In the genomic region with DNA sequence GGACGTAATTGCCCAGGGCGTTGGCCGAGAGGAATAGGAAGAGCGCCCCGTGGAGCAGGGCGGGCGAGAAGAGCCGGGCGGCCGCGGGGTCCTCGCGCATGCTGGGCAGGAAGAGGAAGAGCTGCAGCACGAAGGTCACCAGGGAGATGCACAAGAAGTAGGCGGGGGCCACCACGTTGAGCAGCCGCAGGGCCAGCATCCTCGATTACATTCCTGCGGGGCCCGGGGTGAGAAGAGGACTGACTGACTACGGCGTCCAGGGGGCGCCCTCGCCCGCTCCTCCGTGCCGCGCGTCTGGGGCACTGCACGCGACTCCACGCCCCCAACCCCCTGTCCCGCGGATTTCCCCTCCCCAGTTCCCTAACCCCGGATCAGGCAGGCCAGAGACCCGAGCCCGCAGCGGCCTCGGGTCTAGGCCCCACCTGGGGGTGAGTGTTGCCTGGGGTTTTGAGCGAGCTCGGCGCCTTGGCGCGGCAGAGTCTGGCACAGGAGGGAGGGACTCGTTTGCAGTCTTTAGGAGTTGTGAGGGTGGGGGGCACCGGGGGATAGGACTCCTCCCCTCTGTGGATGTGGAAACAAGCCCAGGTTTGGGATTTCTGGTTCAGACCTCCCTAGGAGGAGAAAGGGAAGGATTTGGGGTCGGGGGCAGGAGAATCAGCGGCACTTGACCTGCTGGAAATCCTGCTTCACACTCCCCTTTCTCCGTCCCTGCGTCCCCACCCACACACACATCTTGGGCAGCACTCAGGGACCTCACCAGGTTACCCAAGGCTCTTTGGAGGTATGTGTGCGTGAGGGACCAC, we compare ENCODE assay signal across 8 cellular contexts. TPM values are rescaled to one million over a fixed set of nuclear protein-coding genes. Genes with fewer than 3 reads are reported as not detected.
DNase-seq lines count a peak whose midpoint lies in the region; ATAC-seq and TF ChIP-seq lines count a peak whose summit lies in the region.

No MANE protein-coding gene starts in this region.

- DNase-seq in DMS 273 (lab: John Stamatoyannopoulos, UW; ENCODE audit: unreplicated experiment) (peak; percentile 87), DMS 273 treated with DMSO at 0.1 percent for 48 hours (lab: John Stamatoyannopoulos, UW) (no peak), NAMALWA (ENCODE audit: low spot score) (peak; percentile 49), WTC11 (ENCODE audit: low spot score) (peak; percentile 90), neural crest cell (ENCODE audit: low read depth, low spot score) (peak; percentile 64)
- peak in 1 of 3 experiments; percentile 9 for DNase-seq in effector memory CD8-positive, alpha-beta T cell

- POLR2A ChIA-PET in WTC11 (lab: Charles Lee): interaction anchor here (0.6 kb wide), 1 partner anchor 167 kb away, joined by 3 read pairs; no protein-coding TSS in a partner anchor

- TF ChIP-seq CTCF in WTC11 (IDR thresholded peaks at IDR 0.05): peak; percentile 75
- peak; percentile 78 for TF ChIP-seq CTCF in neural crest cell (conservative IDR thresholded peaks at IDR 0.05)

- peaks cover 42% of the 10 kb centered on the region for H3K4me1 Mint-ChIP-seq in WTC11
- peaks cover 5 to 13% of the 10 kb centered on the region in 2 donors for H3K4me1 Mint-ChIP-seq in effector memory CD8-positive, alpha-beta T cell (ENCODE audit: low read depth in 2 of 2)
- peaks cover 33% of the 10 kb centered on the region for H3K4me1 Mint-ChIP-seq in neural crest cell

- H3K9me3 Mint-ChIP-seq in WTC11 (no peaks in the 10 kb centered on the region), neural crest cell (no peaks in the 10 kb centered on the region)
- H3K9me3 Mint-ChIP-seq in effector memory CD8-positive, alpha-beta T cell: no peaks in the 10 kb centered on the region

- CTCF ChIA-PET in WTC11 (lab: Charles Lee): interaction anchor here (0.6 to 8.3 kb wide), 20 partner anchors 9 to 238 kb away, joined by 3 to 147 read pairs (median 5); a partner anchor contains a TSS

- ATAC-seq in WTC11: peak; percentile 58
- peak; percentile 66 for ATAC-seq in effector memory CD8-positive, alpha-beta T cell (replicated peaks)
- ATAC-seq in HG03442 (IDR thresholded peaks at IDR 0.05; ENCODE audit: unreplicated experiment): no peak
- no peak for ATAC-seq in HG02840 (IDR thresholded peaks at IDR 0.05; ENCODE audit: low FRiP score, unreplicated experiment)

- peak overlapping the region; percentile 32; the same call in 1 of the 2 replicates for H3K27ac Mint-ChIP-seq in WTC11
- H3K27ac Mint-ChIP-seq in effector memory CD8-positive, alpha-beta T cell: no peak overlapping the region
- H3K27ac Mint-ChIP-seq in neural crest cell (ENCODE audit: unreplicated experiment): no peak overlapping the region

- H3K36me3 Mint-ChIP-seq in WTC11 (peaks cover 30% of the 10 kb centered on the region), neural crest cell (ENCODE audit: low read depth) (no peaks in the 10 kb centered on the region)
- H3K36me3 Mint-ChIP-seq in effector memory CD8-positive, alpha-beta T cell (ENCODE audit: insufficient read depth): no peaks in the 10 kb centered on the region

- peaks cover 4% of the 10 kb centered on the region; the same call in 1 of the 2 replicates for H3K27me3 Mint-ChIP-seq in WTC11 (ENCODE audit: low read depth)
- peaks cover 79 to 94% of the 10 kb centered on the region in 2 donors for H3K27me3 Mint-ChIP-seq in effector memory CD8-positive, alpha-beta T cell
- H3K27me3 Mint-ChIP-seq in neural crest cell (ENCODE audit: low read depth): peaks cover 68% of the 10 kb centered on the region

- H3K4me3 Mint-ChIP-seq in WTC11: peak overlapping the region; percentile 92
- H3K4me3 Mint-ChIP-seq in effector memory CD8-positive, alpha-beta T cell: peak overlapping the region; percentile 26 to 61
- H3K4me3 Mint-ChIP-seq in neural crest cell: peak overlapping the region; percentile 85

TF ChIP-seq in WTC11, 78 proteins besides CTCF, POLR2A, EP300 and RAD21 (continues in another document):
- TF ChIP-seq, protein P1, sequence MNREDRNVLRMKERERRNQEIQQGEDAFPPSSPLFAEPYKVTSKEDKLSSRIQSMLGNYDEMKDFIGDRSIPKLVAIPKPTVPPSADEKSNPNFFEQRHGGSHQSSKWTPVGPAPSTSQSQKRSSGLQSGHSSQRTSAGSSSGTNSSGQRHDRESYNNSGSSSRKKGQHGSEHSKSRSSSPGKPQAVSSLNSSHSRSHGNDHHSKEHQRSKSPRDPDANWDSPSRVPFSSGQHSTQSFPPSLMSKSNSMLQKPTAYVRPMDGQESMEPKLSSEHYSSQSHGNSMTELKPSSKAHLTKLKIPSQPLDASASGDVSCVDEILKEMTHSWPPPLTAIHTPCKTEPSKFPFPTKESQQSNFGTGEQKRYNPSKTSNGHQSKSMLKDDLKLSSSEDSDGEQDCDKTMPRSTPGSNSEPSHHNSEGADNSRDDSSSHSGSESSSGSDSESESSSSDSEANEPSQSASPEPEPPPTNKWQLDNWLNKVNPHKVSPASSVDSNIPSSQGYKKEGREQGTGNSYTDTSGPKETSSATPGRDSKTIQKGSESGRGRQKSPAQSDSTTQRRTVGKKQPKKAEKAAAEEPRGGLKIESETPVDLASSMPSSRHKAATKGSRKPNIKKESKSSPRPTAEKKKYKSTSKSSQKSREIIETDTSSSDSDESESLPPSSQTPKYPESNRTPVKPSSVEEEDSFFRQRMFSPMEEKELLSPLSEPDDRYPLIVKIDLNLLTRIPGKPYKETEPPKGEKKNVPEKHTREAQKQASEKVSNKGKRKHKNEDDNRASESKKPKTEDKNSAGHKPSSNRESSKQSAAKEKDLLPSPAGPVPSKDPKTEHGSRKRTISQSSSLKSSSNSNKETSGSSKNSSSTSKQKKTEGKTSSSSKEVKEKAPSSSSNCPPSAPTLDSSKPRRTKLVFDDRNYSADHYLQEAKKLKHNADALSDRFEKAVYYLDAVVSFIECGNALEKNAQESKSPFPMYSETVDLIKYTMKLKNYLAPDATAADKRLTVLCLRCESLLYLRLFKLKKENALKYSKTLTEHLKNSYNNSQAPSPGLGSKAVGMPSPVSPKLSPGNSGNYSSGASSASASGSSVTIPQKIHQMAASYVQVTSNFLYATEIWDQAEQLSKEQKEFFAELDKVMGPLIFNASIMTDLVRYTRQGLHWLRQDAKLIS (CRISPR knock-in tag; IDR thresholded peaks at IDR 0.05; ENCODE audit: borderline replicate concordance): peak; percentile 5; the same call in 1 of the 2 replicates
- TF ChIP-seq, protein P2, sequence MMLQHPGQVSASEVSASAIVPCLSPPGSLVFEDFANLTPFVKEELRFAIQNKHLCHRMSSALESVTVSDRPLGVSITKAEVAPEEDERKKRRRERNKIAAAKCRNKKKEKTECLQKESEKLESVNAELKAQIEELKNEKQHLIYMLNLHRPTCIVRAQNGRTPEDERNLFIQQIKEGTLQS (CRISPR knock-in tag; conservative IDR thresholded peaks at IDR 0.05): no peak
- TF ChIP-seq RELA (CRISPR knock-in tag; IDR thresholded peaks at IDR 0.05; ENCODE audit: borderline replicate concordance): 0 out of 2 replicates have a peak, but pooled peaks have one; percentile 58
- no peak for TF ChIP-seq ELF4 (CRISPR knock-in tag; IDR thresholded peaks at IDR 0.05; ENCODE audit: low read depth)
- TF ChIP-seq, protein P3, sequence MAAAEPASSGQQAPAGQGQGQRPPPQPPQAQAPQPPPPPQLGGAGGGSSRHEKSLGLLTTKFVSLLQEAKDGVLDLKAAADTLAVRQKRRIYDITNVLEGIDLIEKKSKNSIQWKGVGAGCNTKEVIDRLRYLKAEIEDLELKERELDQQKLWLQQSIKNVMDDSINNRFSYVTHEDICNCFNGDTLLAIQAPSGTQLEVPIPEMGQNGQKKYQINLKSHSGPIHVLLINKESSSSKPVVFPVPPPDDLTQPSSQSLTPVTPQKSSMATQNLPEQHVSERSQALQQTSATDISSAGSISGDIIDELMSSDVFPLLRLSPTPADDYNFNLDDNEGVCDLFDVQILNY (CRISPR knock-in tag; IDR thresholded peaks at IDR 0.05): 0 out of 2 replicates have a peak, but pooled peaks have one; percentile 23
- TF ChIP-seq FOXP1 (CRISPR knock-in tag; IDR thresholded peaks at IDR 0.05; ENCODE audit: borderline replicate concordance): peak; percentile 32; the same call in 1 of the 2 replicates
- no peak for TF ChIP-seq ZNF263 (CRISPR knock-in tag; IDR thresholded peaks at IDR 0.05; ENCODE audit: low read depth)
- TF ChIP-seq, protein P4, sequence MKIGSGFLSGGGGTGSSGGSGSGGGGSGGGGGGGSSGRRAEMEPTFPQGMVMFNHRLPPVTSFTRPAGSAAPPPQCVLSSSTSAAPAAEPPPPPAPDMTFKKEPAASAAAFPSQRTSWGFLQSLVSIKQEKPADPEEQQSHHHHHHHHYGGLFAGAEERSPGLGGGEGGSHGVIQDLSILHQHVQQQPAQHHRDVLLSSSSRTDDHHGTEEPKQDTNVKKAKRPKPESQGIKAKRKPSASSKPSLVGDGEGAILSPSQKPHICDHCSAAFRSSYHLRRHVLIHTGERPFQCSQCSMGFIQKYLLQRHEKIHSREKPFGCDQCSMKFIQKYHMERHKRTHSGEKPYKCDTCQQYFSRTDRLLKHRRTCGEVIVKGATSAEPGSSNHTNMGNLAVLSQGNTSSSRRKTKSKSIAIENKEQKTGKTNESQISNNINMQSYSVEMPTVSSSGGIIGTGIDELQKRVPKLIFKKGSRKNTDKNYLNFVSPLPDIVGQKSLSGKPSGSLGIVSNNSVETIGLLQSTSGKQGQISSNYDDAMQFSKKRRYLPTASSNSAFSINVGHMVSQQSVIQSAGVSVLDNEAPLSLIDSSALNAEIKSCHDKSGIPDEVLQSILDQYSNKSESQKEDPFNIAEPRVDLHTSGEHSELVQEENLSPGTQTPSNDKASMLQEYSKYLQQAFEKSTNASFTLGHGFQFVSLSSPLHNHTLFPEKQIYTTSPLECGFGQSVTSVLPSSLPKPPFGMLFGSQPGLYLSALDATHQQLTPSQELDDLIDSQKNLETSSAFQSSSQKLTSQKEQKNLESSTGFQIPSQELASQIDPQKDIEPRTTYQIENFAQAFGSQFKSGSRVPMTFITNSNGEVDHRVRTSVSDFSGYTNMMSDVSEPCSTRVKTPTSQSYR (CRISPR knock-in tag; IDR thresholded peaks at IDR 0.05): 0 out of 2 replicates have a peak, but pooled peaks have one; percentile 34
- 0 out of 2 replicates have a peak, but pooled peaks have one; percentile 47 for TF ChIP-seq ZNF416 (CRISPR knock-in tag; IDR thresholded peaks at IDR 0.05)
- TF ChIP-seq TP53 (CRISPR knock-in tag; IDR thresholded peaks at IDR 0.05): 0 out of 2 replicates have a peak, but pooled peaks have one; percentile 31
- TF ChIP-seq CREB1 (CRISPR knock-in tag; IDR thresholded peaks at IDR 0.05): 0 out of 2 replicates have a peak, but pooled peaks have one; percentile 46

RNA-seq across cellular contexts. Expression of a gene that starts 1.9 kb away (rescaled TPM):
- total RNA-seq in WTC11 (2021) (38.6 to 47.7 TPM (median 39.3 TPM) in 3 replicates), neural crest cell (5.6 and 5.9 TPM in 2 replicates)

RNA-seq across cellular contexts. Expression of a gene that starts 41.7 kb away (rescaled TPM):
- total RNA-seq in WTC11 (2021) (22.5 to 25.4 TPM (median 24.2 TPM) in 3 replicates), neural crest cell (28.7 and 29.8 TPM in 2 replicates)

RNA-seq across cellular contexts. Expression of a gene that starts 41.9 kb away (rescaled TPM):
- 3.6 to 8.8 TPM (median 6.0 TPM) in 3 replicates for total RNA-seq in WTC11 (2021)
- total RNA-seq in neural crest cell: 0.59 and 0.91 TPM in 2 replicates

Comparison
In these comparisons a context has a peak if more than half of its experiments do, and no peak if none do; other contexts are left out.
1. ATAC-seq: peak in WTC11 (single experiment) and effector memory CD8-positive, alpha-beta T cell (single experiment); none in HG03442 (single experiment) and HG02840 (single experiment).
2. Peak in every context shown above with its lines, with median percentiles within 50 percentile points of each other: H3K4me3 Mint-ChIP-seq.